Comparison of ENCODE assay signal across 13 cellular contexts in the genomic region with DNA sequence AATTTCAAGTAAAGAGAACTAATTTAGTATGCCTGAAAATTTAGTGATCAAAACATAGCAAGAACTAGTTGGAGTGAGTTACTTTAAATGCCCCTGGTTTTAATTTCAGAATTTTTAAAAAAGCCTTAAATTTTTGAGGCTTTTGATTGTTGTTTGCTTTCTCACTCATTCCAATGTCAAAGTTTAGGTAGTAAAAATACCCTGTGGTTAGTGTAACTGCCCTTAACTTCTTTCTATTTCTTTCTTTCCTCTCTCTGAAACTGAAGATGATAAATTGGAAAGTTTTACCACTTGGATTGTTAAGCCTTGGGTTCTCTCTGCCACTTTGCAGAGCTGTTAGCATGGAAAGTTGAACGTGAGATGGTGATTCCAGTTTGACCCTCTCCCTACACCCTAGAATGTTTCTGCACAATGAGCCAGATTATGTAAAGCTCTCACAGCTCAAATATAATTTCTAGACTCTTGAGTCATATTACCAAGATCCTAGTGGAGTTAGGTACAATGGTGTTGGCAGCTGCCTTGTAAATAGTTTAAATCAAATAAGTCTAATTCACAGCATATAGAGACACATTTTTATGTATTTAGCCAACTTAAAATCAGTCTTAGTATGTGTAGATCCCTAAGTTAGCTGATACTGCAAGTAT.
A peak's percentile ranks its signal among the peaks of the same experiment; 100 is the strongest.
DNase-seq lines count a peak whose midpoint lies in the region; ATAC-seq, FAIRE-seq and TF ChIP-seq lines count a peak whose summit lies in the region.
"Had no signal": no experiment of that assay in that cellular context is flagged by ENCODE, and none has a peak within 500 bp of the region (broad histone marks: within the 10 kb centered on the region; RNA-seq: fewer than 3 reads in every experiment).

No MANE protein-coding gene starts in this region.

- H3K27me3 Mint-ChIP-seq in T-helper 2 cell treated with Interferon-gamma antibody and Interleukin-4, amounts not matched to agents 5 μg/mL and 100 μg/mL, for 36 hours (ENCODE audit: low read depth) = no peaks in the 10 kb centered on the region
- no peaks in the 10 kb centered on the region; the same call in 1 of the 2 replicates for H3K27me3 Mint-ChIP-seq in HFFc6 (ENCODE audit: insufficient read depth)
- H3K27me3 Mint-ChIP-seq in activated naive CD8-positive, alpha-beta T cell = no peaks in the 10 kb centered on the region

- ATAC-seq in pancreas = no peak
- no peak for ATAC-seq in GM21576 (IDR thresholded peaks at IDR 0.05; ENCODE audit: unreplicated experiment)

- no peak overlapping the region for H3K27ac Mint-ChIP-seq in T-helper 2 cell treated with Interferon-gamma antibody and Interleukin-4, amounts not matched to agents 5 μg/mL and 100 μg/mL, for 36 hours
- peak overlapping the region; percentile 81 for H3K27ac Mint-ChIP-seq in HFFc6
- H3K27ac Mint-ChIP-seq in activated naive CD8-positive, alpha-beta T cell = peak overlapping the region; percentile 96

- H3K4me3 ChIP-seq in pancreas = no peak overlapping the region
- H3K4me3 ChIP-seq: tibial nerve had no signal

- WGBS in pancreas, 2 donors = 78 to 95% methylated on average over 1 of the region's 1 CpG

- no peaks in the 10 kb centered on the region for H3K9me3 ChIP-seq in pancreas
- H3K9me3 ChIP-seq: tibial nerve had no signal

- DNase-seq in T-helper 2 cell treated with Interferon-gamma antibody and Interleukin-4, amounts not matched to agents 5 μg/mL and 100 μg/mL, for 36 hours (ENCODE audit: low spot score) = no peak
- no peak for DNase-seq in T-helper 2 cell
- no peak for DNase-seq in HFFc6
- DNase-seq in pancreas = no peak
- no peak for DNase-seq in GM03348 (ENCODE audit: low spot score)
- DNase-seq in central memory CD4-positive, alpha-beta T cell = no peak
- DNase-seq: 8988T, head of caudate nucleus, kidney glomerular epithelial cell had no signal

- peaks cover 30% of the 10 kb centered on the region for H3K36me3 Mint-ChIP-seq in T-helper 2 cell treated with Interferon-gamma antibody and Interleukin-4, amounts not matched to agents 5 μg/mL and 100 μg/mL, for 36 hours (ENCODE audit: low read depth)
- H3K36me3 Mint-ChIP-seq in HFFc6 (ENCODE audit: low read depth) = peaks cover 57% of the 10 kb centered on the region
- H3K36me3 Mint-ChIP-seq in activated naive CD8-positive, alpha-beta T cell = peaks cover 17% of the 10 kb centered on the region

- H3K4me1 Mint-ChIP-seq in T-helper 2 cell treated with Interferon-gamma antibody and Interleukin-4, amounts not matched to agents 5 μg/mL and 100 μg/mL, for 36 hours (ENCODE audit: low read depth) = peaks cover 41% of the 10 kb centered on the region
- H3K4me1 Mint-ChIP-seq in HFFc6 (ENCODE audit: low read depth) = peaks cover 90% of the 10 kb centered on the region
- H3K4me1 Mint-ChIP-seq in activated naive CD8-positive, alpha-beta T cell (ENCODE audit: low read depth) = peaks cover 85% of the 10 kb centered on the region

- H3K4me3 Mint-ChIP-seq in T-helper 2 cell treated with Interferon-gamma antibody and Interleukin-4, amounts not matched to agents 5 μg/mL and 100 μg/mL, for 36 hours = peak overlapping the region; percentile 32
- peak overlapping the region; percentile 70 for H3K4me3 Mint-ChIP-seq in HFFc6
- peak overlapping the region; percentile 78 for H3K4me3 Mint-ChIP-seq in activated naive CD8-positive, alpha-beta T cell

- FAIRE-seq in pancreas (lab: Jason Lieb, UNC) = peak; percentile 53
- FAIRE-seq: RCC 7860 had no signal

- TF ChIP-seq CTCF in HFFc6 (IDR thresholded peaks at IDR 0.05) = no peak
- no peak for TF ChIP-seq CTCF in pancreas (IDR thresholded peaks at IDR 0.05)

- peaks cover 0 to 4% (median 0%) of the 10 kb centered on the region in 4 donors for H3K27me3 ChIP-seq in pancreas
- H3K27me3 ChIP-seq: tibial nerve had no signal

- no peaks in the 10 kb centered on the region for H3K4me1 ChIP-seq in pancreas

- no peaks in the 10 kb centered on the region for H3K9me3 Mint-ChIP-seq in T-helper 2 cell treated with Interferon-gamma antibody and Interleukin-4, amounts not matched to agents 5 μg/mL and 100 μg/mL, for 36 hours
- no peaks in the 10 kb centered on the region for H3K9me3 Mint-ChIP-seq in HFFc6
- no peaks in the 10 kb centered on the region for H3K9me3 Mint-ChIP-seq in activated naive CD8-positive, alpha-beta T cell (ENCODE audit: low read depth)

- intact Hi-C loops in pancreas (cut with DNase I) = no loop called here

- no peaks in the 10 kb centered on the region for H3K36me3 ChIP-seq in pancreas
- H3K36me3 ChIP-seq: tibial nerve had no signal

- H3K27ac ChIP-seq in pancreas = no peak overlapping the region
